In genomic region chr3:16605966-16606365, GRCh38 we compare ENCODE assay signal across 18 cellular contexts. TPM values are rescaled to one million over a fixed set of nuclear protein-coding genes. Genes with fewer than 3 reads are reported as not detected.
DNase-seq lines count a peak whose midpoint lies in the region; ATAC-seq and TF ChIP-seq lines count a peak whose summit lies in the region.
"Had no signal": no experiment of that assay in that cellular context is flagged by ENCODE, and none has a peak within 500 bp of the region (broad histone marks: within the 10 kb centered on the region; RNA-seq: fewer than 3 reads in every experiment).

No MANE protein-coding gene starts in this region.

- no peak overlapping the region for H3K18ac ChIP-seq in mesenchymal stem cell (ENCODE audit: low read depth in 1 of 2, low read length in 2 of 2)

- no peak overlapping the region for H3K4ac ChIP-seq in mesenchymal stem cell (ENCODE audit: low read depth in 1 of 2, low read length in 2 of 2)

- no peak overlapping the region for H4K91ac ChIP-seq in mesenchymal stem cell (ENCODE audit: low read length)

- 95% methylated on average over 8 of the region's 8 CpGs for WGBS in mesenchymal stem cell

- H3K36me3 Mint-ChIP-seq in endothelial cell (ENCODE audit: low read depth, unreplicated experiment) (peaks cover 3% of the 10 kb centered on the region), neural progenitor cell (no peaks in the 10 kb centered on the region)
- H3K36me3 Mint-ChIP-seq: CD4-positive, CD25-positive, alpha-beta regulatory T cell; CD8-positive, alpha-beta memory T cell; IgD-negative memory B cell had no signal

- H2BK5ac ChIP-seq in mesenchymal stem cell (ENCODE audit: low read depth, low read length, poor library complexity, severe bottlenecking) = no peak overlapping the region

- H2BK12ac ChIP-seq in mesenchymal stem cell (ENCODE audit: low read length in 2 of 2) = no peak overlapping the region

- H3K4me1 ChIP-seq in PC-3 (ENCODE audit: insufficient read depth, low read length) = peaks cover 29% of the 10 kb centered on the region
- peaks cover 6% of the 10 kb centered on the region for H3K4me1 ChIP-seq in neural progenitor cell
- H3K4me1 ChIP-seq in lower lobe of right lung = peaks cover 3% of the 10 kb centered on the region
- H3K4me1 ChIP-seq in mesenchymal stem cell (ENCODE audit: control insufficient read depth, insufficient read depth, low read depth, low read length) = no peaks in the 10 kb centered on the region
- H3K4me1 ChIP-seq: BE2C had no signal

- no peaks in the 10 kb centered on the region for H4K20me1 ChIP-seq in PC-3 (ENCODE audit: low read length)
- H4K20me1 ChIP-seq in neural progenitor cell (ENCODE audit: low read depth) = no peaks in the 10 kb centered on the region

- no peak overlapping the region for H3K23ac ChIP-seq in mesenchymal stem cell (ENCODE audit: low read length in 2 of 2)

- ATAC-seq in PC-3 = no peak
- ATAC-seq in lower lobe of right lung = no peak
- ATAC-seq: HepG2 had no signal

- peaks cover 7% of the 10 kb centered on the region for H3K4me1 Mint-ChIP-seq in endothelial cell (ENCODE audit: unreplicated experiment)
- H3K4me1 Mint-ChIP-seq in neural progenitor cell = no peaks in the 10 kb centered on the region

- TF ChIP-seq CTCF in PC-3 (conservative IDR thresholded peaks at IDR 0.05; ENCODE audit: low read depth, low read length) (no peak), endothelial cell (IDR thresholded peaks at IDR 0.05; ENCODE audit: unreplicated experiment) (no peak), neural progenitor cell (IDR thresholded peaks at IDR 0.05) (no peak), lower lobe of right lung (IDR thresholded peaks at IDR 0.05) (no peak)

- no peaks in the 10 kb centered on the region for H3K79me1 ChIP-seq in mesenchymal stem cell (replicated peaks; ENCODE audit: low read length, poor library complexity, severe bottlenecking)

- no peaks in the 10 kb centered on the region for H3K36me3 ChIP-seq in PC-3 (ENCODE audit: low read depth, low read length)
- H3K36me3 ChIP-seq in neural progenitor cell = no peaks in the 10 kb centered on the region
- H3K36me3 ChIP-seq in lower lobe of right lung = no peaks in the 10 kb centered on the region
- H3K36me3 ChIP-seq in mesenchymal stem cell (ENCODE audit: control insufficient read depth in 1 of 2, insufficient read depth in 2 of 2, low read depth in 1 of 2, low read length in 2 of 2) = no peaks in the 10 kb centered on the region
- H3K36me3 ChIP-seq: BE2C, HAP-1 had no signal

- no peak overlapping the region for H2AK5ac ChIP-seq in mesenchymal stem cell (ENCODE audit: low read length, severe bottlenecking)

- H3K27me3 ChIP-seq in PC-3 (ENCODE audit: low read length) (no peaks in the 10 kb centered on the region), neural progenitor cell (no peaks in the 10 kb centered on the region), lower lobe of right lung (ENCODE audit: low read depth) (no peaks in the 10 kb centered on the region), mesenchymal stem cell (ENCODE audit: control insufficient read depth in 1 of 2, insufficient read depth in 1 of 2, low read length in 2 of 2) (no peaks in the 10 kb centered on the region)
- H3K27me3 ChIP-seq: BE2C had no signal

- H3K9me3 Mint-ChIP-seq in endothelial cell (ENCODE audit: unreplicated experiment) (no peaks in the 10 kb centered on the region), neural progenitor cell (no peaks in the 10 kb centered on the region)
- H3K9me3 Mint-ChIP-seq: CD8-positive, alpha-beta memory T cell had no signal

- H3K9ac ChIP-seq in PC-3 (ENCODE audit: low read length) (no peak overlapping the region), neural progenitor cell (no peak overlapping the region), mesenchymal stem cell (ENCODE audit: low read length) (no peak overlapping the region)

- H3F3A ChIP-seq in PC-3 (ENCODE audit: low read length, unreplicated experiment) (no peaks in the 10 kb centered on the region), neural progenitor cell (ENCODE audit: low read depth) (peaks cover 20% of the 10 kb centered on the region)

- H3K27me3 Mint-ChIP-seq in endothelial cell (ENCODE audit: unreplicated experiment) = peaks cover 4% of the 10 kb centered on the region
- no peaks in the 10 kb centered on the region for H3K27me3 Mint-ChIP-seq in neural progenitor cell (ENCODE audit: insufficient read depth, low read depth)

- no peak overlapping the region for H3K4me3 Mint-ChIP-seq in endothelial cell (ENCODE audit: unreplicated experiment)
- H3K4me3 Mint-ChIP-seq in neural progenitor cell = no peak overlapping the region
- H3K4me3 Mint-ChIP-seq: CD4-positive, CD25-positive, alpha-beta regulatory T cell; CD8-positive, alpha-beta memory T cell; IgD-negative memory B cell had no signal

- H3K4me2 ChIP-seq in PC-3 (ENCODE audit: low read length) (peak overlapping the region; percentile 58), neural progenitor cell (no peak overlapping the region), mesenchymal stem cell (ENCODE audit: low read length, poor library complexity, severe bottlenecking) (no peak overlapping the region)

- H2AFZ ChIP-seq in PC-3 (ENCODE audit: low read length) (peak overlapping the region; percentile 46; the same call in 1 of the 2 replicates), neural progenitor cell (replicated peaks) (peak overlapping the region; percentile 50), mesenchymal stem cell (ENCODE audit: low read depth, low read length) (no peak overlapping the region)

- H3K27ac ChIP-seq in PC-3 (ENCODE audit: low read length) (peak overlapping the region; percentile 56), neural progenitor cell (no peak overlapping the region), lower lobe of right lung (no peak overlapping the region), mesenchymal stem cell (ENCODE audit: low read length, poor library complexity, severe bottlenecking) (no peak overlapping the region)

- H3K14ac ChIP-seq in mesenchymal stem cell (ENCODE audit: low read length in 2 of 2) = no peak overlapping the region

- intact Hi-C loops in PC-3 (cut with micrococcal nuclease) (loop anchor here (5.0 kb wide), 1 partner anchor 121 kb away; no protein-coding TSS in a partner anchor), lower lobe of right lung (cut with DNase I) (loop anchor here (10.0 kb wide), 1 partner anchor 629 kb away; no protein-coding TSS in a partner anchor)

- H2BK120ac ChIP-seq in mesenchymal stem cell (ENCODE audit: low read depth, low read length) = no peak overlapping the region

- no peak overlapping the region for H2BK15ac ChIP-seq in mesenchymal stem cell (ENCODE audit: low read depth, poor library complexity, severe bottlenecking)

- CTCF ChIA-PET in PC-3 (lab: Charles Lee) = no interaction called here

- POLR2A ChIA-PET in PC-3 (lab: Charles Lee; ENCODE audit: unreplicated experiment) = no interaction called here

- no peaks in the 10 kb centered on the region for H3K9me2 ChIP-seq in PC-3 (replicated peaks; ENCODE audit: low read length)

- H3K79me2 ChIP-seq in PC-3 (ENCODE audit: low read length) = no peaks in the 10 kb centered on the region
- no peaks in the 10 kb centered on the region for H3K79me2 ChIP-seq in neural progenitor cell (ENCODE audit: low read depth)

- no peak overlapping the region for H3K4me3 ChIP-seq in PC-3 (ENCODE audit: low read length)
- no peak overlapping the region for H3K4me3 ChIP-seq in neural progenitor cell
- H3K4me3 ChIP-seq in lower lobe of right lung = no peak overlapping the region
- H3K4me3 ChIP-seq in mesenchymal stem cell (ENCODE audit: insufficient read depth in 1 of 2, low read depth in 1 of 2, low read length in 2 of 2) = no peak overlapping the region
- H3K4me3 ChIP-seq: HAP-1 had no signal

- no TSS peak for BruUV-seq in PC-3 (replicated peaks; lab: Mats Ljungman, UMichigan)

- H3K9me3 ChIP-seq in PC-3 (ENCODE audit: low read length) = no peaks in the 10 kb centered on the region
- no peaks in the 10 kb centered on the region for H3K9me3 ChIP-seq in neural progenitor cell (ENCODE audit: low read depth)
- H3K9me3 ChIP-seq in lower lobe of right lung = no peaks in the 10 kb centered on the region
- no peaks in the 10 kb centered on the region for H3K9me3 ChIP-seq in mesenchymal stem cell (ENCODE audit: control insufficient read depth, low read length)
- H3K9me3 ChIP-seq: BE2C, HAP-1 had no signal

- DNase-seq in PC-3 (no peak), endothelial cell (ENCODE audit: low spot score) (no peak), neural progenitor cell (ENCODE audit: low spot score) (no peak), NCI-H2227 (lab: John Stamatoyannopoulos, UW; ENCODE audit: unreplicated experiment) (no peak), lower lobe of right lung (no peak), mesenchymal stem cell (no peak), AG08395 (ENCODE audit: low spot score) (no peak)
- DNase-seq: BE2C; C1 segment of cervical spinal cord; CD4-positive, CD25-positive, alpha-beta regulatory T cell; CD8-positive, alpha-beta memory T cell; COR-L47; DMS 273 treated with DMSO at 0.1 percent for 48 hours; GOT3 had no signal

- H3K27ac Mint-ChIP-seq in endothelial cell (ENCODE audit: unreplicated experiment) = peak overlapping the region; percentile 53
- H3K27ac Mint-ChIP-seq in neural progenitor cell = no peak overlapping the region
- H3K27ac Mint-ChIP-seq: CD4-positive, CD25-positive, alpha-beta regulatory T cell; IgD-negative memory B cell had no signal

- no peak overlapping the region for H4K8ac ChIP-seq in mesenchymal stem cell (ENCODE audit: low read length)

RNA-seq across cellular contexts. Expression of gene DAZL, which starts 0.7 kb away (rescaled TPM):
- total RNA-seq in PC-3 (2014; rRNA removed) (0.04 TPM in 1 of 2 replicates, not detected in the other), endothelial cell (ENCODE audit: unreplicated experiment) (0.33 TPM), neural progenitor cell (ENCODE audit: low replicate concordance) (3.2 and 4.7 TPM in 2 replicates), lower lobe of right lung (not detected)
- 0.01 TPM for polyA plus RNA-seq in mesenchymal stem cell (2013, experiment 1 of 2)
- polyA plus RNA-seq in mesenchymal stem cell (2013, experiment 2 of 2) = not detected
- total RNA-seq: A172; CD4-positive, CD25-positive, alpha-beta regulatory T cell; HepG2 had no signal
- polyA plus RNA-seq: CD4-positive, CD25-positive, alpha-beta regulatory T cell; CD8-positive, alpha-beta memory T cell; HepG2; IgD-negative memory B cell had no signal
